Comparison of ENCODE assay signal across 13 cellular contexts in the genomic region with DNA sequence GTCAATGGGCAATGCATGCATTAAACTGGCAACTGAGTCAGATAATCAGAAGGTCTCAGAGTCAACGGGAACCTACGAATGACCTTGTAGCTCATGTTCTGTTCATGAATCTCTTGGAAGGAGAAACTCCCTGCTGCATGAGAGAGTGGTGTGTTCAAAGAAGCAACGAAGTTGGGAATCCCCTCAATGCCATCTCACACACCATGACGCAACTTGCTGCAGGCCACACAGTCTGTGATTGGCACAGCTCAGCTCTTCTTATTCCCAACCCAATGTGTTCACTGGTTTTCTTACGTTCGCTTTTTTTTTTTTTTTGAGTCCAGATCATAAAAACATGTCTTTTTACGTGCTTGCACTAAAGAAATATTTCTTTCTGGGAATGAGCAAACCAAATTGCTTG. TPM values are rescaled to one million over a fixed set of nuclear protein-coding genes. Genes with fewer than 3 reads are reported as not detected.
DNase-seq lines count a peak whose midpoint lies in the region; ATAC-seq and TF ChIP-seq lines count a peak whose summit lies in the region.
"Had no signal": no experiment of that assay in that cellular context is flagged by ENCODE, and none has a peak within 500 bp of the region (broad histone marks: within the 10 kb centered on the region; RNA-seq: fewer than 3 reads in every experiment).

No MANE protein-coding gene starts in this region.

- H3K27me3 Mint-ChIP-seq in IgD-negative memory B cell (peaks cover 2% of the 10 kb centered on the region), activated B cell treated with CpG ODN at 0.5 μM for 24 hours (no peaks in the 10 kb centered on the region), glutamatergic neuron (ENCODE audit: unreplicated experiment) (peaks cover 2% of the 10 kb centered on the region)

- H3K27ac Mint-ChIP-seq in IgD-negative memory B cell (peak overlapping the region in 2 of 3 donors; percentile 67 to 83), activated B cell treated with CpG ODN at 0.5 μM for 24 hours (peak overlapping the region; percentile 69), glutamatergic neuron (ENCODE audit: unreplicated experiment) (peak overlapping the region; percentile 17)
- H3K27ac Mint-ChIP-seq: CD8-positive, alpha-beta T cell had no signal

- no peaks in the 10 kb centered on the region for H3K36me3 Mint-ChIP-seq in IgD-negative memory B cell
- H3K36me3 Mint-ChIP-seq in activated B cell treated with CpG ODN at 0.5 μM for 24 hours (ENCODE audit: low read depth): no peaks in the 10 kb centered on the region
- peaks cover 6% of the 10 kb centered on the region for H3K36me3 Mint-ChIP-seq in glutamatergic neuron (ENCODE audit: unreplicated experiment)
- H3K36me3 Mint-ChIP-seq: CD14-positive monocyte; CD8-positive, alpha-beta T cell had no signal

- H3K36me3 ChIP-seq in effector memory CD4-positive, alpha-beta T cell (ENCODE audit: control insufficient read depth, insufficient read depth, low read length): no peaks in the 10 kb centered on the region
- H3K36me3 ChIP-seq: HAP-1 had no signal

- POLR2A ChIA-PET in activated B cell treated with CpG ODN at 0.5 μM for 24 hours (lab: Charles Lee): interaction anchor here (0.6 to 1.3 kb wide), 8 partner anchors 9 to 158 kb away, joined by 3 to 9 read pairs (median 4); no protein-coding TSS in a partner anchor

- ATAC-seq in activated B cell treated with CpG ODN at 0.5 μM for 24 hours (ENCODE audit: low read depth) (peak; percentile 62), GM21786 (IDR thresholded peaks at IDR 0.05; ENCODE audit: unreplicated experiment) (no peak)
- ATAC-seq: A549; CD8-positive, alpha-beta T cell had no signal

- H3K27me3 ChIP-seq in effector memory CD4-positive, alpha-beta T cell (replicated peaks; ENCODE audit: control insufficient read depth, insufficient read depth, low read length, poor library complexity, severe bottlenecking): no peaks in the 10 kb centered on the region

- no peak overlapping the region for H3K4me3 ChIP-seq in effector memory CD4-positive, alpha-beta T cell (ENCODE audit: insufficient read depth, low read depth, low read length, poor library complexity, severe bottlenecking)
- H3K4me3 ChIP-seq: A549, HAP-1 had no signal

- TF ChIP-seq CTCF in activated B cell treated with CpG ODN at 0.5 μM for 24 hours (IDR thresholded peaks at IDR 0.05): no peak
- no peak for TF ChIP-seq CTCF in glutamatergic neuron (IDR thresholded peaks at IDR 0.05; ENCODE audit: partially characterized antibody, unreplicated experiment)

- no peaks in the 10 kb centered on the region for H3K4me1 ChIP-seq in effector memory CD4-positive, alpha-beta T cell (ENCODE audit: control insufficient read depth, insufficient read depth, low read length, poor library complexity, severe bottlenecking)
- H3K4me1 ChIP-seq: A549, HAP-1 had no signal

- H3K9me3 ChIP-seq in effector memory CD4-positive, alpha-beta T cell (ENCODE audit: control insufficient read depth, low read length): no peaks in the 10 kb centered on the region
- H3K9me3 ChIP-seq: A549, HAP-1 had no signal

- DNase-seq in activated B cell treated with CpG ODN at 0.5 μM for 24 hours (no peak), glutamatergic neuron (no peak), retina (no peak)
- no peak for DNase-seq in effector memory CD4-positive, alpha-beta T cell
- DNase-seq in stimulated activated CD8-positive, alpha-beta memory T cell treated with anti-CD3 and anti-CD28 coated beads, Interleukin-4, amount 100 ng/mL, for 48 hours: no peak
- DNase-seq: CD8-positive, alpha-beta T cell; GOT3; IMR-90 had no signal

- no peak overlapping the region for H3K27ac ChIP-seq in effector memory CD4-positive, alpha-beta T cell (ENCODE audit: insufficient read depth, low read length, poor library complexity, severe bottlenecking)
- H3K27ac ChIP-seq: A549 had no signal

- intact Hi-C loops in activated B cell treated with CpG ODN at 0.5 μM for 24 hours (cut with micrococcal nuclease): no loop called here

- peaks cover 7 to 16% (median 13%) of the 10 kb centered on the region in 3 donors for H3K4me1 Mint-ChIP-seq in IgD-negative memory B cell
- H3K4me1 Mint-ChIP-seq in activated B cell treated with CpG ODN at 0.5 μM for 24 hours: peaks cover 39% of the 10 kb centered on the region
- H3K4me1 Mint-ChIP-seq in glutamatergic neuron (ENCODE audit: low read depth, unreplicated experiment): peaks cover 9% of the 10 kb centered on the region

- CTCF ChIA-PET in activated B cell treated with CpG ODN at 0.5 μM for 24 hours (lab: Charles Lee): no interaction called here

- H3K4me3 Mint-ChIP-seq in IgD-negative memory B cell (peak overlapping the region in 2 of 4 donors; percentile 8 to 17), activated B cell treated with CpG ODN at 0.5 μM for 24 hours (no peak overlapping the region), glutamatergic neuron (ENCODE audit: unreplicated experiment) (no peak overlapping the region)
- H3K4me3 Mint-ChIP-seq: CD14-positive monocyte; CD8-positive, alpha-beta T cell had no signal

- H3K9me3 Mint-ChIP-seq in IgD-negative memory B cell (peaks cover 0 to 4% (median 4%) of the 10 kb centered on the region in 3 donors), activated B cell treated with CpG ODN at 0.5 μM for 24 hours (no peaks in the 10 kb centered on the region), glutamatergic neuron (ENCODE audit: unreplicated experiment) (peaks cover 8% of the 10 kb centered on the region)

RNA-seq across cellular contexts. Expression of a gene that starts 53.5 kb away (rescaled TPM):
- 50.3 TPM for polyA plus RNA-seq in IgD-negative memory B cell
- 183 and 194 TPM in 2 replicates for total RNA-seq in activated B cell treated with CpG ODN at 0.5 μM for 24 hours
- 88.3 TPM for total RNA-seq in glutamatergic neuron (ENCODE audit: unreplicated experiment)

Comparison
In these comparisons a context has a peak if more than half of its experiments do, and no peak if none do; other contexts are left out.
1. H3K27ac Mint-ChIP-seq: peak in every context shown above with its lines; median percentile 75 in IgD-negative memory B cell; 69 in activated B cell treated with CpG ODN at 0.5 μM for 24 hours; 17 in glutamatergic neuron.